1 cellular context compared by ENCODE assay signal in the genomic region with DNA sequence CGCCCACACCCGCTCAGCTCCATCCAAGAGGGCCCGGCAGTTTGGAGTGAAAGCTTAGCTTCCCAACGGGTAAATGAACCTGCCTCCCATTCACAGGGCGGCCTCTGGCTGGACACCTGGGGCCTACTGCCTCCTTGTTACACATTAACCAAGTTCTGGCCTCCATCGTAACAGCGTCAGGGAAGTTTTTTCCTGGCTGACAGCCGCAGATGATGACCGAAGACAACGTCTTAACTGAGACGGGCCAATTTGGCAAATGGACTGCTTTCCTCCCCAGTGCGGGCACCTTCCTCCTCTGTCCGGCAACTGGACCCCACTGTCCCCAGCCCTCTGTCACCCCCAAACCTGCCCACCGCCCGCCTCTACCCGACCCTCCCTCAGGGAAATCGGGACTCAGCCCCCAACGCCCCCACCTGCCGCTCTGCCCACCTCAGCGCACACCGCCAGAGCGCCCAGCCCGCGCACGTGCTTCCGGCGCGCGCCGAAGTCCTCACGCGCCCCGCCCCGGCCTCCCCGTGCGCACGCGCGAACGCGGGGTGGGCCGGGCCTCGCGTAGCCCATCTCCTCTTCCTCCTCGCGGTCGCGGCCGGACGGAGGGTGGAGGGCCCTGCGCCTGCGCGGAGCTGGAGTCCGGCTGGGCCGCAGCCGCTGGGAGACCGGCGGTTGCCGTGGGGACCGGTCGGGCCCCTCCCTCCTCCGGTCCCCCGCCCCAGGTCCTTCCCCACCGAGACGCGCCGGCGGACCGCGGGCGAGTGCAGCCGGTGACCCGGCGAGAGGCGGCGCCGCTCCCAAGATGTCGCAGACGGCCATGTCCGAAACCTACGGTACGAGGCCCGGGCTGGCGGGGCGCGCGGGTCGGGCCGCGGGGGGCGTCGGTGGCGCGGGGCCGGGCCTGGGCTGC.
TF ChIP-seq lines count a peak whose summit lies in the region.

A gene with protein sequence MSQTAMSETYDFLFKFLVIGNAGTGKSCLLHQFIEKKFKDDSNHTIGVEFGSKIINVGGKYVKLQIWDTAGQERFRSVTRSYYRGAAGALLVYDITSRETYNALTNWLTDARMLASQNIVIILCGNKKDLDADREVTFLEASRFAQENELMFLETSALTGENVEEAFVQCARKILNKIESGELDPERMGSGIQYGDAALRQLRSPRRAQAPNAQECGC (plus strand): TSS at position 565 of the 901 bp plus-strand sequence. CDS start 229 bp downstream, at position 794.

TF ChIP-seq in HepG2, 621 proteins besides CTCF, POLR2A, EP300 and RAD21 (continued from another document and continues in another):
- TF ChIP-seq, protein P1, sequence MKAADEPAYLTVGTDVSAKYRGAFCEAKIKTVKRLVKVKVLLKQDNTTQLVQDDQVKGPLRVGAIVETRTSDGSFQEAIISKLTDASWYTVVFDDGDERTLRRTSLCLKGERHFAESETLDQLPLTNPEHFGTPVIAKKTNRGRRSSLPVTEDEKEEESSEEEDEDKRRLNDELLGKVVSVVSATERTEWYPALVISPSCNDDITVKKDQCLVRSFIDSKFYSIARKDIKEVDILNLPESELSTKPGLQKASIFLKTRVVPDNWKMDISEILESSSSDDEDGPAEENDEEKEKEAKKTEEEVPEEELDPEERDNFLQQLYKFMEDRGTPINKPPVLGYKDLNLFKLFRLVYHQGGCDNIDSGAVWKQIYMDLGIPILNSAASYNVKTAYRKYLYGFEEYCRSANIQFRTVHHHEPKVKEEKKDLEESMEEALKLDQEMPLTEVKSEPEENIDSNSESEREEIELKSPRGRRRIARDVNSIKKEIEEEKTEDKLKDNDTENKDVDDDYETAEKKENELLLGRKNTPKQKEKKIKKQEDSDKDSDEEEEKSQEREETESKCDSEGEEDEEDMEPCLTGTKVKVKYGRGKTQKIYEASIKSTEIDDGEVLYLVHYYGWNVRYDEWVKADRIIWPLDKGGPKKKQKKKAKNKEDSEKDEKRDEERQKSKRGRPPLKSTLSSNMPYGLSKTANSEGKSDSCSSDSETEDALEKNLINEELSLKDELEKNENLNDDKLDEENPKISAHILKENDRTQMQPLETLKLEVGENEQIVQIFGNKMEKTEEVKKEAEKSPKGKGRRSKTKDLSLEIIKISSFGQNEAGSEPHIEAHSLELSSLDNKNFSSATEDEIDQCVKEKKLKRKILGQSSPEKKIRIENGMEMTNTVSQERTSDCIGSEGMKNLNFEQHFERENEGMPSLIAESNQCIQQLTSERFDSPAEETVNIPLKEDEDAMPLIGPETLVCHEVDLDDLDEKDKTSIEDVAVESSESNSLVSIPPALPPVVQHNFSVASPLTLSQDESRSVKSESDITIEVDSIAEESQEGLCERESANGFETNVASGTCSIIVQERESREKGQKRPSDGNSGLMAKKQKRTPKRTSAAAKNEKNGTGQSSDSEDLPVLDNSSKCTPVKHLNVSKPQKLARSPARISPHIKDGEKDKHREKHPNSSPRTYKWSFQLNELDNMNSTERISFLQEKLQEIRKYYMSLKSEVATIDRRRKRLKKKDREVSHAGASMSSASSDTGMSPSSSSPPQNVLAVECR (CRISPR knock-in tag; IDR thresholded peaks at IDR 0.05; ENCODE audit: borderline replicate concordance): peak; percentile 95; the same call in 1 of the 2 replicates
- TF ChIP-seq, protein P2, sequence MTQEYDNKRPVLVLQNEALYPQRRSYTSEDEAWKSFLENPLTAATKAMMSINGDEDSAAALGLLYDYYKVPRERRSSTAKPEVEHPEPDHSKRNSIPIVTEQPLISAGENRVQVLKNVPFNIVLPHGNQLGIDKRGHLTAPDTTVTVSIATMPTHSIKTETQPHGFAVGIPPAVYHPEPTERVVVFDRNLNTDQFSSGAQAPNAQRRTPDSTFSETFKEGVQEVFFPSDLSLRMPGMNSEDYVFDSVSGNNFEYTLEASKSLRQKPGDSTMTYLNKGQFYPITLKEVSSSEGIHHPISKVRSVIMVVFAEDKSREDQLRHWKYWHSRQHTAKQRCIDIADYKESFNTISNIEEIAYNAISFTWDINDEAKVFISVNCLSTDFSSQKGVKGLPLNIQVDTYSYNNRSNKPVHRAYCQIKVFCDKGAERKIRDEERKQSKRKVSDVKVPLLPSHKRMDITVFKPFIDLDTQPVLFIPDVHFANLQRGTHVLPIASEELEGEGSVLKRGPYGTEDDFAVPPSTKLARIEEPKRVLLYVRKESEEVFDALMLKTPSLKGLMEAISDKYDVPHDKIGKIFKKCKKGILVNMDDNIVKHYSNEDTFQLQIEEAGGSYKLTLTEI (CRISPR knock-in tag; conservative IDR thresholded peaks at IDR 0.05): no peak
- TF ChIP-seq ZNF180 (CRISPR knock-in tag; IDR thresholded peaks at IDR 0.05; ENCODE audit: borderline replicate concordance, low read depth) (no peak), PHF21A (CRISPR knock-in tag; IDR thresholded peaks at IDR 0.05) (peak; percentile 57), ZNF644 (CRISPR knock-in tag; IDR thresholded peaks at IDR 0.05; ENCODE audit: low read depth) (no peak), POLR2G (IDR thresholded peaks at IDR 0.05; ENCODE audit: low read depth, low read length) (peak; percentile 78), NFRKB (IDR thresholded peaks at IDR 0.05) (no peak), ZNF121 (CRISPR knock-in tag; IDR thresholded peaks at IDR 0.05) (peak; percentile 78; the same call in 1 of the 2 replicates), MIER3 (CRISPR knock-in tag; IDR thresholded peaks at IDR 0.05; ENCODE audit: borderline replicate concordance) (no peak), ZNF350 (CRISPR knock-in tag; IDR thresholded peaks at IDR 0.05; ENCODE audit: borderline replicate concordance, low read depth) (peak; percentile 31; the same call in 1 of the 2 replicates), NCOA2 (CRISPR knock-in tag; IDR thresholded peaks at IDR 0.05) (peak; percentile 62; the same call in 1 of the 2 replicates), ZFYVE20 (CRISPR knock-in tag; IDR thresholded peaks at IDR 0.05; ENCODE audit: borderline replicate concordance, low read depth) (0 out of 2 replicates have a peak, but pooled peaks have one; percentile 13), ZNF614 (CRISPR knock-in tag; IDR thresholded peaks at IDR 0.05; ENCODE audit: borderline replicate concordance) (no peak), CREM (IDR thresholded peaks at IDR 0.05) (0 out of 2 replicates have a peak, but pooled peaks have one; percentile 50), CREM (CRISPR knock-in tag; IDR thresholded peaks at IDR 0.05) (no peak), TOE1 (CRISPR knock-in tag; IDR thresholded peaks at IDR 0.05) (no peak), ZNF772 (CRISPR knock-in tag; IDR thresholded peaks at IDR 0.05) (peak; percentile 85; the same call in 1 of the 2 replicates), CHD4 (IDR thresholded peaks at IDR 0.05; ENCODE audit: borderline replicate concordance, low read length) (no peak), RXRA (CRISPR knock-in tag; IDR thresholded peaks at IDR 0.05) (no peak), SNRNP70 (IDR thresholded peaks at IDR 0.05; ENCODE audit: low read depth, low read length) (no peak), ZFY (CRISPR knock-in tag; IDR thresholded peaks at IDR 0.05) (peak; percentile 91), TAF15 (IDR thresholded peaks at IDR 0.05; ENCODE audit: low read depth, low read length, poor library complexity, severe bottlenecking) (peak; percentile 82), ZFP36 (IDR thresholded peaks at IDR 0.05; ENCODE audit: borderline replicate concordance, low read depth, low read length, partially characterized antibody) (no peak), SRF (IDR thresholded peaks at IDR 0.05; ENCODE audit: low read depth, low read length) (no peak), MEF2D (CRISPR knock-in tag; IDR thresholded peaks at IDR 0.05) (peak; percentile 81; the same call in 1 of the 2 replicates), PRMT3 (CRISPR knock-in tag; IDR thresholded peaks at IDR 0.05; ENCODE audit: borderline replicate concordance, low read depth) (no peak; the same call in 1 of the 2 replicates), ZNF567 (CRISPR knock-in tag; IDR thresholded peaks at IDR 0.05; ENCODE audit: borderline replicate concordance) (peak; percentile 77; the same call in 1 of the 2 replicates)
- TF ChIP-seq, protein P3, sequence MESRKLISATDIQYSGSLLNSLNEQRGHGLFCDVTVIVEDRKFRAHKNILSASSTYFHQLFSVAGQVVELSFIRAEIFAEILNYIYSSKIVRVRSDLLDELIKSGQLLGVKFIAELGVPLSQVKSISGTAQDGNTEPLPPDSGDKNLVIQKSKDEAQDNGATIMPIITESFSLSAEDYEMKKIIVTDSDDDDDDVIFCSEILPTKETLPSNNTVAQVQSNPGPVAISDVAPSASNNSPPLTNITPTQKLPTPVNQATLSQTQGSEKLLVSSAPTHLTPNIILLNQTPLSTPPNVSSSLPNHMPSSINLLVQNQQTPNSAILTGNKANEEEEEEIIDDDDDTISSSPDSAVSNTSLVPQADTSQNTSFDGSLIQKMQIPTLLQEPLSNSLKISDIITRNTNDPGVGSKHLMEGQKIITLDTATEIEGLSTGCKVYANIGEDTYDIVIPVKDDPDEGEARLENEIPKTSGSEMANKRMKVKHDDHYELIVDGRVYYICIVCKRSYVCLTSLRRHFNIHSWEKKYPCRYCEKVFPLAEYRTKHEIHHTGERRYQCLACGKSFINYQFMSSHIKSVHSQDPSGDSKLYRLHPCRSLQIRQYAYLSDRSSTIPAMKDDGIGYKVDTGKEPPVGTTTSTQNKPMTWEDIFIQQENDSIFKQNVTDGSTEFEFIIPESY (CRISPR knock-in tag; IDR thresholded peaks at IDR 0.05): no peak
- TF ChIP-seq, protein P4, sequence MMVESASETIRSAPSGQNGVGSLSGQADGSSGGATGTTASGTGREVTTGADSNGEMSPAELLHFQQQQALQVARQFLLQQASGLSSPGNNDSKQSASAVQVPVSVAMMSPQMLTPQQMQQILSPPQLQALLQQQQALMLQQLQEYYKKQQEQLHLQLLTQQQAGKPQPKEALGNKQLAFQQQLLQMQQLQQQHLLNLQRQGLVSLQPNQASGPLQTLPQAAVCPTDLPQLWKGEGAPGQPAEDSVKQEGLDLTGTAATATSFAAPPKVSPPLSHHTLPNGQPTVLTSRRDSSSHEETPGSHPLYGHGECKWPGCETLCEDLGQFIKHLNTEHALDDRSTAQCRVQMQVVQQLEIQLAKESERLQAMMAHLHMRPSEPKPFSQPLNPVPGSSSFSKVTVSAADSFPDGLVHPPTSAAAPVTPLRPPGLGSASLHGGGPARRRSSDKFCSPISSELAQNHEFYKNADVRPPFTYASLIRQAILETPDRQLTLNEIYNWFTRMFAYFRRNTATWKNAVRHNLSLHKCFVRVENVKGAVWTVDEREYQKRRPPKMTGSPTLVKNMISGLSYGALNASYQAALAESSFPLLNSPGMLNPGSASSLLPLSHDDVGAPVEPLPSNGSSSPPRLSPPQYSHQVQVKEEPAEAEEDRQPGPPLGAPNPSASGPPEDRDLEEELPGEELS (CRISPR knock-in tag; IDR thresholded peaks at IDR 0.05): no peak
- TF ChIP-seq, protein P5, sequence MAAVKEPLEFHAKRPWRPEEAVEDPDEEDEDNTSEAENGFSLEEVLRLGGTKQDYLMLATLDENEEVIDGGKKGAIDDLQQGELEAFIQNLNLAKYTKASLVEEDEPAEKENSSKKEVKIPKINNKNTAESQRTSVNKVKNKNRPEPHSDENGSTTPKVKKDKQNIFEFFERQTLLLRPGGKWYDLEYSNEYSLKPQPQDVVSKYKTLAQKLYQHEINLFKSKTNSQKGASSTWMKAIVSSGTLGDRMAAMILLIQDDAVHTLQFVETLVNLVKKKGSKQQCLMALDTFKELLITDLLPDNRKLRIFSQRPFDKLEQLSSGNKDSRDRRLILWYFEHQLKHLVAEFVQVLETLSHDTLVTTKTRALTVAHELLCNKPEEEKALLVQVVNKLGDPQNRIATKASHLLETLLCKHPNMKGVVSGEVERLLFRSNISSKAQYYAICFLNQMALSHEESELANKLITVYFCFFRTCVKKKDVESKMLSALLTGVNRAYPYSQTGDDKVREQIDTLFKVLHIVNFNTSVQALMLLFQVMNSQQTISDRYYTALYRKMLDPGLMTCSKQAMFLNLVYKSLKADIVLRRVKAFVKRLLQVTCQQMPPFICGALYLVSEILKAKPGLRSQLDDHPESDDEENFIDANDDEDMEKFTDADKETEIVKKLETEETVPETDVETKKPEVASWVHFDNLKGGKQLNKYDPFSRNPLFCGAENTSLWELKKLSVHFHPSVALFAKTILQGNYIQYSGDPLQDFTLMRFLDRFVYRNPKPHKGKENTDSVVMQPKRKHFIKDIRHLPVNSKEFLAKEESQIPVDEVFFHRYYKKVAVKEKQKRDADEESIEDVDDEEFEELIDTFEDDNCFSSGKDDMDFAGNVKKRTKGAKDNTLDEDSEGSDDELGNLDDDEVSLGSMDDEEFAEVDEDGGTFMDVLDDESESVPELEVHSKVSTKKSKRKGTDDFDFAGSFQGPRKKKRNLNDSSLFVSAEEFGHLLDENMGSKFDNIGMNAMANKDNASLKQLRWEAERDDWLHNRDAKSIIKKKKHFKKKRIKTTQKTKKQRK (IDR thresholded peaks at IDR 0.05; ENCODE audit: low read length): no peak
- TF ChIP-seq, protein P6, sequence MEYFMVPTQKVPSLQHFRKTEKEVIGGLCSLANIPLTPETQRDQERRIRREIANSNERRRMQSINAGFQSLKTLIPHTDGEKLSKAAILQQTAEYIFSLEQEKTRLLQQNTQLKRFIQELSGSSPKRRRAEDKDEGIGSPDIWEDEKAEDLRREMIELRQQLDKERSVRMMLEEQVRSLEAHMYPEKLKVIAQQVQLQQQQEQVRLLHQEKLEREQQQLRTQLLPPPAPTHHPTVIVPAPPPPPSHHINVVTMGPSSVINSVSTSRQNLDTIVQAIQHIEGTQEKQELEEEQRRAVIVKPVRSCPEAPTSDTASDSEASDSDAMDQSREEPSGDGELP (IDR thresholded peaks at IDR 0.05; ENCODE audit: borderline replicate concordance, low read depth): peak; percentile 18; the same call in 1 of the 2 replicates
- TF ChIP-seq, protein P7, sequence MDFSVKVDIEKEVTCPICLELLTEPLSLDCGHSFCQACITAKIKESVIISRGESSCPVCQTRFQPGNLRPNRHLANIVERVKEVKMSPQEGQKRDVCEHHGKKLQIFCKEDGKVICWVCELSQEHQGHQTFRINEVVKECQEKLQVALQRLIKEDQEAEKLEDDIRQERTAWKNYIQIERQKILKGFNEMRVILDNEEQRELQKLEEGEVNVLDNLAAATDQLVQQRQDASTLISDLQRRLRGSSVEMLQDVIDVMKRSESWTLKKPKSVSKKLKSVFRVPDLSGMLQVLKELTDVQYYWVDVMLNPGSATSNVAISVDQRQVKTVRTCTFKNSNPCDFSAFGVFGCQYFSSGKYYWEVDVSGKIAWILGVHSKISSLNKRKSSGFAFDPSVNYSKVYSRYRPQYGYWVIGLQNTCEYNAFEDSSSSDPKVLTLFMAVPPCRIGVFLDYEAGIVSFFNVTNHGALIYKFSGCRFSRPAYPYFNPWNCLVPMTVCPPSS (IDR thresholded peaks at IDR 0.05): no peak
- TF ChIP-seq, protein P8, sequence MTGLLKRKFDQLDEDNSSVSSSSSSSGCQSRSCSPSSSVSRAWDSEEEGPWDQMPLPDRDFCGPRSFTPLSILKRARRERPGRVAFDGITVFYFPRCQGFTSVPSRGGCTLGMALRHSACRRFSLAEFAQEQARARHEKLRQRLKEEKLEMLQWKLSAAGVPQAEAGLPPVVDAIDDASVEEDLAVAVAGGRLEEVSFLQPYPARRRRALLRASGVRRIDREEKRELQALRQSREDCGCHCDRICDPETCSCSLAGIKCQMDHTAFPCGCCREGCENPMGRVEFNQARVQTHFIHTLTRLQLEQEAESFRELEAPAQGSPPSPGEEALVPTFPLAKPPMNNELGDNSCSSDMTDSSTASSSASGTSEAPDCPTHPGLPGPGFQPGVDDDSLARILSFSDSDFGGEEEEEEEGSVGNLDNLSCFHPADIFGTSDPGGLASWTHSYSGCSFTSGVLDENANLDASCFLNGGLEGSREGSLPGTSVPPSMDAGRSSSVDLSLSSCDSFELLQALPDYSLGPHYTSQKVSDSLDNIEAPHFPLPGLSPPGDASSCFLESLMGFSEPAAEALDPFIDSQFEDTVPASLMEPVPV (CRISPR knock-in tag; IDR thresholded peaks at IDR 0.05): peak; percentile 95
